8 cellular contexts compared by ENCODE assay signal in the genomic region with DNA sequence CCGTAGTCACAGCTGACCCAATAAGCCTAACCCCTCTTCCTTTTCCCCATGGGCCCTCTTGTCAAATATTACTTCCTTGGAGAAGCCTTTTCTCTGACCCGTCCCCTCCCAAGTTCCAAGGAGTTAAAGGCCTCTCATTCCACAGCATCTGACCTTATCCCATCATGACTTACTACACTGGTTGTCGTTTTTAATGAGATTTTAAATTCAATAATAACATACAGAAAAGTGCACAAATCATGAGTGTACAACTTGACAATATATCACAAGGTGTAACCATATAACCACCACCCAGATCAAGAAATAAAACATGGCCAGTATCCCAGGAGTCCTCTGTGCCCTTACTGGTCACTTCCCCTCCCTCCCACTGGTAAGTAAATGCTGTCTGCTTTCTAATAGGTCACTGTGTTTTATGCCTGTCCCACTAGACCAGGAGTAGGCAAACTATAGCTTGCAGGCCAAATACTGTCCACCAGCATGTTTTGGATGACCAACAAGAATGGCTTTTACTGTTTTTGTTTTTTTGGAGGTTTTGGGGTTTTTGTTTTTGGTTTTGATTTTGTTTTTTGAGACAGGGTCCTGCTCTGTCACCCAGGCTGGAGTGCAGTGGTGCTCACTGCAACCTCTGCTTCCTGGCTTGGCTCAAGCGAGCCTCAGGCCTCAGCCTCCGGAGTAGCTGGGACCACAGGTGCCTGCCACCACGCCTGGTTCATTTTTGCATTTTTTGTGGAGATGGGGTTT. TPM values are rescaled to one million over a fixed set of nuclear protein-coding genes. Genes with fewer than 3 reads are reported as not detected.
A peak's percentile ranks its signal among the peaks of the same experiment; 100 is the strongest.
DNase-seq lines count a peak whose midpoint lies in the region; ATAC-seq and TF ChIP-seq lines count a peak whose summit lies in the region.

No MANE protein-coding gene starts in this region.

- H3K4me1 ChIP-seq in HUES64 (ENCODE audit: insufficient read depth, low read length) (0 out of 2 replicates have a peak, but pooled peaks cover 7% of the 10 kb centered on the region), transverse colon (peaks cover 5 to 28% (median 22%) of the 10 kb centered on the region in 4 donors)

- DNase-seq in kidney tubule cell (ENCODE audit: low spot score): peak; percentile 51
- DNase-seq in transverse colon: no peak
- no peak for DNase-seq in UCSD-AML1 (lab: John Stamatoyannopoulos, UW; ENCODE audit: unreplicated experiment)

- H3K27ac ChIP-seq in C4-2B (peak overlapping the region; percentile 87), HUES64 (ENCODE audit: low read depth, low read length) (peak overlapping the region; percentile 88; the same call in 1 of the 2 replicates), transverse colon (peak overlapping the region; percentile 88 to 94 (median 92))

- H3K9me3 ChIP-seq in HUES64 (ENCODE audit: insufficient read depth, low read depth, low read length) (no peaks in the 10 kb centered on the region), transverse colon (no peaks in the 10 kb centered on the region)

- no peak for TF ChIP-seq POLR2A in transverse colon (IDR thresholded peaks at IDR 0.05)

- peak overlapping the region; percentile 86 for H3K4me3 Mint-ChIP-seq in activated naive CD8-positive, alpha-beta T cell

- H3K36me3 Mint-ChIP-seq in activated naive CD8-positive, alpha-beta T cell: no peaks in the 10 kb centered on the region

- no peak for TF ChIP-seq CTCF in C4-2B (conservative IDR thresholded peaks at IDR 0.05)
- TF ChIP-seq CTCF in transverse colon (IDR thresholded peaks at IDR 0.05): no peak

- peaks cover 18% of the 10 kb centered on the region for H3K4me1 Mint-ChIP-seq in activated naive CD8-positive, alpha-beta T cell (ENCODE audit: low read depth)

- no peaks in the 10 kb centered on the region for H3K9me3 Mint-ChIP-seq in activated naive CD8-positive, alpha-beta T cell (ENCODE audit: low read depth)

- TF ChIP-seq EP300 in transverse colon (IDR thresholded peaks at IDR 0.05; ENCODE audit: low read depth): no peak

- peak overlapping the region; percentile 97 for H3K27ac Mint-ChIP-seq in activated naive CD8-positive, alpha-beta T cell

- ATAC-seq in HG02870 (IDR thresholded peaks at IDR 0.05; ENCODE audit: unreplicated experiment) (no peak), GM18502 (IDR thresholded peaks at IDR 0.05; ENCODE audit: poor library complexity, unreplicated experiment) (no peak)

- 59% methylated on average over 6 of the region's 6 CpGs for WGBS in HUES64
- 13 to 58% methylated on average over 3 to 6 of the region's 6 CpGs for WGBS in transverse colon (ENCODE audit: low coverage in 1 of 2), 2 donors

- intact Hi-C loops in transverse colon (cut with DNase I; ENCODE audit: low total_unique reads): no loop called here

- H3K4me3 ChIP-seq in HUES64 (ENCODE audit: low read length) (peak overlapping the region; percentile 88), transverse colon (peak overlapping the region; percentile 49 to 63 (median 62))

- H3K36me3 ChIP-seq in HUES64 (ENCODE audit: insufficient read depth, low read length): no peaks in the 10 kb centered on the region
- no peaks in the 10 kb centered on the region for H3K36me3 ChIP-seq in transverse colon

- in situ Hi-C loops in transverse colon (cut with MboI; ENCODE audit: low pct_ligation_motif_present in 1 of 4, low pct_unique_long_range_greater_than_20kb in 1 of 4, low sequenced_read_pairs in 3 of 4): loop anchor here in 2 of 4 donors (25.0 kb wide), 1 partner anchor 137 kb away; a partner anchor contains a TSS

- no peaks in the 10 kb centered on the region for H3K27me3 Mint-ChIP-seq in activated naive CD8-positive, alpha-beta T cell

- peak overlapping the region; percentile 92 for H3K9ac ChIP-seq in HUES64 (ENCODE audit: low read depth, low read length)

- H3K27me3 ChIP-seq in HUES64 (ENCODE audit: insufficient read depth, low read length) (no peaks in the 10 kb centered on the region; the same call in 1 of the 2 replicates), transverse colon (no peaks in the 10 kb centered on the region)

RNA-seq across cellular contexts. Expression of a gene that starts 1.2 kb away (rescaled TPM):
- 18.9 TPM for polyA plus RNA-seq in HUES64 (2013, experiment 1 of 2)
- 15.8 TPM for polyA plus RNA-seq in HUES64 (2013, experiment 2 of 2)
- 10 to 100 TPM in 2 of 4 donors, 1 to 10 TPM in 2; 5.8 to 16.2 (median 10.4) TPM for total RNA-seq in transverse colon

RNA-seq across cellular contexts. Expression of a gene that starts 14.4 kb away (rescaled TPM):
- polyA plus RNA-seq in HUES64 (2013, experiment 1 of 2): 0.10 TPM
- not detected for polyA plus RNA-seq in HUES64 (2013, experiment 2 of 2)
- total RNA-seq in transverse colon: under 1 TPM in 2 of 4 donors, not detected in 2; 0.27 to 0.40 TPM

RNA-seq across cellular contexts. Expression of a gene that starts 19.4 kb away (rescaled TPM):
- polyA plus RNA-seq in HUES64 (2013, experiment 1 of 2): 0.60 TPM
- polyA plus RNA-seq in HUES64 (2013, experiment 2 of 2): 0.32 TPM
- 10 to 100 TPM in 1 of 4 donors, 1 to 10 TPM in 1, under 1 TPM in 1, not detected in 1; 0.64 to 25.8 (median 3.7) TPM for total RNA-seq in transverse colon

RNA-seq across cellular contexts. Expression of a gene that starts 49.0 kb away (rescaled TPM):
- polyA plus RNA-seq in HUES64 (2013, experiment 1 of 2): 0.75 TPM
- 1.0 TPM for polyA plus RNA-seq in HUES64 (2013, experiment 2 of 2)
- total RNA-seq in transverse colon: under 1 TPM in 2 of 4 donors, not detected in 2; 0.27 to 0.32 TPM

RNA-seq across cellular contexts. Expression of a gene that starts 50.0 kb away (rescaled TPM):
- not detected for polyA plus RNA-seq in HUES64 (2013, experiment 1 of 2)
- polyA plus RNA-seq in HUES64 (2013, experiment 2 of 2): not detected
- 10 to 100 TPM in 3 of 4 donors, 1 to 10 TPM in 1; 3.4 to 99.1 (median 62.6) TPM for total RNA-seq in transverse colon
